22 cellular contexts compared by ENCODE assay signal in the genomic region with DNA sequence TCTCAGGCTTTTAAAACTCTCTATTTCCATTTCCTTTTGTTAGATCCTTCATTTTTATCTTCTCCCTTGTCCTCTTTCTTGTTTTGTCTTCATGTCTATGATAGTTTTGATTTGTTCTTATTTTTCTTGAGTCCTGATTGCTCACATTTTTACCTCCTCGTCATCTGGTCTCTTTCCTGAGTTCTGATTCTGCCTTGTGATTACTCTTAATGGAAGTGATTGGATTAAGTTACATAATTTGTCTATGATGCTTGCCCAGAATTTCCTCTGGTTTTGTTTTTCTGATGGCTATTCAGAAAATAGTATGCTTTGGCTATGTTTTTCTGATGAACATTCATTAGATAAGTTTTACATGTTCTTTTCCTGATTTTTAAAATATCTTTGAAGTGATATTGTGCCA.
DNase-seq lines count a peak whose midpoint lies in the region; ATAC-seq, FAIRE-seq and TF ChIP-seq lines count a peak whose summit lies in the region.
"Had no signal": no experiment of that assay in that cellular context is flagged by ENCODE, and none has a peak within 500 bp of the region (broad histone marks: within the 10 kb centered on the region; RNA-seq: fewer than 3 reads in every experiment).

No MANE protein-coding gene starts in this region.

- H3K36me3 ChIP-seq in HEK293 (ENCODE audit: control insufficient read depth in 2 of 2, insufficient read depth in 1 of 2, low read length in 2 of 2), result peaks cover 0 to 6% of the 10 kb centered on the region in 2 experiments; a peak in 1 of 3 replicates
- H3K36me3 ChIP-seq in SK-N-SH (replicated peaks in 1 of 2; ENCODE audit: control insufficient read depth in 1 of 2, insufficient read depth in 2 of 2, low read length in 1 of 2), result peaks cover 6 to 23% of the 10 kb centered on the region in 2 experiments

- H3K9me3 ChIP-seq in HEK293 (ENCODE audit: control insufficient read depth, insufficient read depth, low read depth, low read length) (no peaks in the 10 kb centered on the region), SK-N-SH (no peaks in the 10 kb centered on the region)

- DNase-seq in H54 (ENCODE audit: insufficient read length, low spot score) (no peak), SK-N-SH (peak; percentile 32), AG20443 (ENCODE audit: low spot score) (no peak), SHP77 (lab: John Stamatoyannopoulos, UW) (no peak)
- DNase-seq: 8988T; ACHN; AML-193; Caco-2; Calu3; CD4-positive, alpha-beta T cell; CD8-positive, alpha-beta T cell; DMS79 treated with DMSO at 0.1 percent for 48 hours; GF-D8 had no signal

- no peaks in the 10 kb centered on the region for H3K27me3 ChIP-seq in SK-N-SH (ENCODE audit: insufficient read depth)
- H3K27me3 ChIP-seq: BLaER1 treated with 17β-estradiol and CSF1 and Interleukin-3, amounts not matched to agents 10 nM and 100 nM had no signal

- CTCF ChIA-PET in HEK293 (lab: Yijun Ruan, JAX), result no interaction called here
- CTCF ChIA-PET in SK-N-SH (lab: Yijun Ruan, JAX), result interaction anchor here (1.7 kb wide), 1 partner anchor 15 kb away, joined by 4 read pairs; no protein-coding TSS in a partner anchor

- H3K9ac ChIP-seq in SK-N-SH, result no peak overlapping the region
- H3K9ac ChIP-seq: BLaER1 treated with 17β-estradiol and CSF1 and Interleukin-3, amounts not matched to agents 10 nM and 100 nM had no signal

- no peaks in the 10 kb centered on the region for H3F3A ChIP-seq in SK-N-SH (replicated peaks; ENCODE audit: insufficient read depth)

- H3K4me1 ChIP-seq in HEK293 (ENCODE audit: control insufficient read depth, insufficient read depth, low read length) (no peaks in the 10 kb centered on the region), SK-N-SH (ENCODE audit: control insufficient read depth in 1 of 2, insufficient read depth in 2 of 2, low read depth in 1 of 2, low read length in 1 of 2) (peaks cover 8 to 15% of the 10 kb centered on the region in 2 experiments; a peak in 3 of 4 replicates)
- H3K4me1 ChIP-seq: BLaER1 treated with 17β-estradiol and CSF1 and Interleukin-3, amounts not matched to agents 10 nM and 100 nM had no signal

- TF ChIP-seq RAD21 in SK-N-SH (IDR thresholded peaks at IDR 0.05; ENCODE audit: low read length), result no peak

- no peaks in the 10 kb centered on the region for H4K20me1 ChIP-seq in SK-N-SH (ENCODE audit: insufficient read depth)

- H3K79me2 ChIP-seq in SK-N-SH (ENCODE audit: insufficient read depth), result peaks cover 3% of the 10 kb centered on the region; the same call in 1 of the 2 replicates

- TF ChIP-seq CTCF in HEK293 (tag by site-specific recombination; IDR thresholded peaks at IDR 0.05) (no peak), SK-N-SH (IDR thresholded peaks at IDR 0.05) (no peak)

- ATAC-seq in GM18498 (IDR thresholded peaks at IDR 0.05; ENCODE audit: unreplicated experiment), result no peak
- ATAC-seq: CD8-positive, alpha-beta T cell had no signal

- H3K4me3 ChIP-seq in HEK293 (ENCODE audit: low read depth, low read length) (no peak overlapping the region), SK-N-SH (ENCODE audit: low read depth in 2 of 2, low read length in 1 of 2) (no peak overlapping the region)
- H3K4me3 ChIP-seq: BLaER1 treated with 17β-estradiol and CSF1 and Interleukin-3, amounts not matched to agents 10 nM and 100 nM had no signal

- peak in 1 of 2 experiments; percentile 32; a peak in 1 of 4 replicates for TF ChIP-seq EP300 in SK-N-SH (IDR thresholded peaks at IDR 0.05; ENCODE audit: borderline replicate concordance in 1 of 2, low read depth in 1 of 2, low read length in 1 of 2)

- FAIRE-seq in H54 (lab: Jason Lieb, UNC), result peak; percentile 41
- FAIRE-seq: A204.1, D721Med, G401.6, GM12891, GM18507 had no signal

- H3K4me2 ChIP-seq in SK-N-SH, result no peak overlapping the region
- H3K4me2 ChIP-seq: BLaER1 treated with 17β-estradiol and CSF1 and Interleukin-3, amounts not matched to agents 10 nM and 100 nM had no signal

- H2AFZ ChIP-seq in SK-N-SH (ENCODE audit: low read depth), result no peak overlapping the region

- TF ChIP-seq POLR2A in H54 (IDR thresholded peaks at IDR 0.05; ENCODE audit: low read depth, low read length), result no peak

- POLR2A ChIA-PET in HEK293 (lab: Yijun Ruan, JAX), result no interaction called here
- POLR2A ChIA-PET in SK-N-SH (lab: Yijun Ruan, JAX), result no interaction called here

- H3K27ac ChIP-seq in HEK293 (ENCODE audit: extremely low read depth, low read depth, low read length) (no peak overlapping the region), SK-N-SH (ENCODE audit: low read depth in 2 of 2, low read length in 1 of 2) (peak overlapping the region in 1 of 2 experiments; percentile 66; a peak in 2 of 4 replicates)
- H3K27ac ChIP-seq: BLaER1 treated with 17β-estradiol and CSF1 and Interleukin-3, amounts not matched to agents 10 nM and 100 nM; C4-2B had no signal

- no peaks in the 10 kb centered on the region for H3K9me2 ChIP-seq in SK-N-SH

- 57% methylated on average over 1 of the region's 1 CpG for WGBS in SK-N-SH (ENCODE audit: low lambda C conversion rate)

TF ChIP-seq in HEK293, 187 proteins besides CTCF, POLR2A, EP300 and RAD21:
- no peak for TF ChIP-seq ZNF692 (tag by site-specific recombination; IDR thresholded peaks at IDR 0.05)
- no peak for TF ChIP-seq ZNF548 (tag by site-specific recombination; IDR thresholded peaks at IDR 0.05)
- TF ChIP-seq ZNF585B (tag by site-specific recombination; IDR thresholded peaks at IDR 0.05), result peak; percentile 21; the same call in 1 of the 2 replicates

TF ChIP-seq in SK-N-SH, 30 proteins besides CTCF, POLR2A, EP300 and RAD21:
- TF ChIP-seq MXI1 (IDR thresholded peaks at IDR 0.05; ENCODE audit: low read depth, low read length), result no peak
- TF ChIP-seq RCOR1 (IDR thresholded peaks at IDR 0.05; ENCODE audit: low read length), result 0 out of 2 replicates have a peak, but pooled peaks have one; percentile 40
- peak; percentile 57 for TF ChIP-seq GATA2 (CRISPR knock-in tag; IDR thresholded peaks at IDR 0.05)
